In genomic region chr2:218286570-218287459, GRCh38 we compare ENCODE assay signal across 8 cellular contexts. TPM values are rescaled to one million over a fixed set of nuclear protein-coding genes. Genes with fewer than 3 reads are reported as not detected.
DNase-seq lines count a peak whose midpoint lies in the region; ATAC-seq and FAIRE-seq lines count a peak whose summit lies in the region.

No MANE protein-coding gene starts in this region.

- H3K9me3 ChIP-seq in small intestine (ENCODE audit: control insufficient read depth, low read depth): no peaks in the 10 kb centered on the region

- DNase-seq in Daoy (ENCODE audit: low read depth) (peak; percentile 95), KBM-7 (peak; percentile 88), UCSD-AML1 (lab: John Stamatoyannopoulos, UW; ENCODE audit: unreplicated experiment) (peak; percentile 78), brain pericyte (ENCODE audit: low read depth, low spot score) (peak; percentile 41), iPS-NIHi11 (ENCODE audit: low spot score) (peak; percentile 85), small intestine (peak; percentile 100), DMS153 (lab: John Stamatoyannopoulos, UW) (no peak)

- peaks cover 0 to 10% of the 10 kb centered on the region in 2 donors for H3K36me3 ChIP-seq in small intestine (ENCODE audit: control insufficient read depth in 2 of 2, insufficient read depth in 2 of 2, low read length in 2 of 2)

- 2 to 4% (median 3%) methylated on average over 11 of the region's 11 CpGs for WGBS in small intestine, 3 donors

- ATAC-seq in GM21737 (IDR thresholded peaks at IDR 0.05; ENCODE audit: unreplicated experiment): peak; percentile 68

- H3K4me1 ChIP-seq in small intestine (ENCODE audit: control insufficient read depth in 2 of 2, insufficient read depth in 1 of 2, low read depth in 1 of 2, low read length in 1 of 2): peaks cover 10 to 29% of the 10 kb centered on the region in 2 donors

- H3K27me3 ChIP-seq in small intestine (ENCODE audit: control insufficient read depth in 2 of 2, insufficient read depth in 2 of 2, low read length in 2 of 2): no peaks in the 10 kb centered on the region

- peak overlapping the region; percentile 97 to 99 for H3K27ac ChIP-seq in small intestine (ENCODE audit: low read depth in 1 of 2, low read length in 1 of 2)

- peak overlapping the region in 1 of 2 donors; percentile 44 for H3K4me3 ChIP-seq in small intestine (ENCODE audit: low read depth in 1 of 2, low read length in 2 of 2)

- FAIRE-seq in small intestine (lab: Jason Lieb, UNC): no peak

- in situ Hi-C loops in KBM-7 (cut with MboI; ENCODE audit: low pct_unique_long_range_greater_than_20kb, low sequenced_read_pairs): no loop called here

RNA-seq across cellular contexts. Expression of gene TMBIM1, which starts 5.5 kb away (rescaled TPM):
- 39.1 and 44.4 TPM in 2 replicates for total RNA-seq in Daoy (2014; rRNA removed; shearing (Covaris generic))
- polyA plus RNA-seq in small intestine: 100 to 1,000 TPM; 112 to 179 (median 131) TPM

RNA-seq across cellular contexts. Expression of gene PNKD, which starts 16.5 kb away (rescaled TPM):
- total RNA-seq in Daoy (2014; rRNA removed; shearing (Covaris generic)): 25.0 and 36.4 TPM in 2 replicates
- 100 to 1,000 TPM in 1 of 3 donors, 10 to 100 TPM in 2; 88.4 to 137 (median 91.6) TPM for polyA plus RNA-seq in small intestine

RNA-seq across cellular contexts. Expression of gene AAMP, which starts 16.9 kb away (rescaled TPM):
- 237 and 278 TPM in 2 replicates for total RNA-seq in Daoy (2014; rRNA removed; shearing (Covaris generic))
- polyA plus RNA-seq in small intestine: 100 to 1,000 TPM; 101 to 134 (median 118) TPM

RNA-seq across cellular contexts. Expression of gene GPBAR1, which starts 26.0 kb away (rescaled TPM):
- total RNA-seq in Daoy (2014; rRNA removed; shearing (Covaris generic)): not detected in 2 replicates
- polyA plus RNA-seq in small intestine: 1 to 10 TPM; 1.3 to 3.9 (median 1.4) TPM
